ENCODE assay signal across 2 cellular contexts in genomic region chr19:13723206-13723605, GRCh38.
A peak's percentile ranks its signal among the peaks of the same experiment; 100 is the strongest.
TF ChIP-seq lines count a peak whose summit lies in the region.

No MANE protein-coding gene starts in this region.

TF ChIP-seq in SK-N-SH treated with all-trans-retinoic acid at 6 μM for 48 hours, 23 proteins besides CTCF, POLR2A, EP300 and RAD21:
- TF ChIP-seq PPARA (CRISPR knock-in tag; IDR thresholded peaks at IDR 0.05; ENCODE audit: borderline replicate concordance) = no peak
- TF ChIP-seq CREB5 (CRISPR knock-in tag; IDR thresholded peaks at IDR 0.05; ENCODE audit: low read depth) = no peak
- no peak for TF ChIP-seq ZNF565 (CRISPR knock-in tag; conservative IDR thresholded peaks at IDR 0.05; ENCODE audit: low read depth)
- no peak for TF ChIP-seq TOX (CRISPR knock-in tag; IDR thresholded peaks at IDR 0.05; ENCODE audit: borderline replicate concordance)
- TF ChIP-seq ZFP3 (CRISPR knock-in tag; IDR thresholded peaks at IDR 0.05) = no peak
- no peak for TF ChIP-seq SNAI2 (CRISPR knock-in tag; IDR thresholded peaks at IDR 0.05)
- no peak for TF ChIP-seq ZC3H10 (CRISPR knock-in tag; IDR thresholded peaks at IDR 0.05)
- no peak for TF ChIP-seq ZFP30 (CRISPR knock-in tag; IDR thresholded peaks at IDR 0.05)
- no peak for TF ChIP-seq CSRNP3 (CRISPR knock-in tag; IDR thresholded peaks at IDR 0.05)
- TF ChIP-seq ZNF70 (CRISPR knock-in tag; IDR thresholded peaks at IDR 0.05) = no peak
- TF ChIP-seq CSDC2 (CRISPR knock-in tag; IDR thresholded peaks at IDR 0.05) = no peak
- TF ChIP-seq GLIS3 (CRISPR knock-in tag; IDR thresholded peaks at IDR 0.05) = no peak
- no peak for TF ChIP-seq RARB (CRISPR knock-in tag; IDR thresholded peaks at IDR 0.05)
- TF ChIP-seq ISL1 (CRISPR knock-in tag; IDR thresholded peaks at IDR 0.05) = no peak
TF ChIP-seq in SK-N-SH treated with all-trans-retinoic acid at 6 μM for 48 hours: peak in this region for 0.

TF ChIP-seq in HepG2, 621 proteins besides CTCF, POLR2A, EP300 and RAD21:
- peak; percentile 82 for TF ChIP-seq CEBPB (IDR thresholded peaks at IDR 0.05; ENCODE audit: borderline replicate concordance, low read depth, low read length)
- TF ChIP-seq BCL6 (CRISPR knock-in tag; IDR thresholded peaks at IDR 0.05) = peak; percentile 91
- TF ChIP-seq ZNF496 (CRISPR knock-in tag; IDR thresholded peaks at IDR 0.05; ENCODE audit: insufficient replicate concordance) = no peak
- TF ChIP-seq CEBPG (CRISPR knock-in tag; IDR thresholded peaks at IDR 0.05) = peak; percentile 84
- no peak for TF ChIP-seq HDAC6 (IDR thresholded peaks at IDR 0.05; ENCODE audit: low read depth, low read length)
- TF ChIP-seq ETV5 (CRISPR knock-in tag; IDR thresholded peaks at IDR 0.05; ENCODE audit: borderline replicate concordance) = peak; percentile 18; the same call in 1 of the 2 replicates
